8 cellular contexts compared by ENCODE assay signal in the genomic region with DNA sequence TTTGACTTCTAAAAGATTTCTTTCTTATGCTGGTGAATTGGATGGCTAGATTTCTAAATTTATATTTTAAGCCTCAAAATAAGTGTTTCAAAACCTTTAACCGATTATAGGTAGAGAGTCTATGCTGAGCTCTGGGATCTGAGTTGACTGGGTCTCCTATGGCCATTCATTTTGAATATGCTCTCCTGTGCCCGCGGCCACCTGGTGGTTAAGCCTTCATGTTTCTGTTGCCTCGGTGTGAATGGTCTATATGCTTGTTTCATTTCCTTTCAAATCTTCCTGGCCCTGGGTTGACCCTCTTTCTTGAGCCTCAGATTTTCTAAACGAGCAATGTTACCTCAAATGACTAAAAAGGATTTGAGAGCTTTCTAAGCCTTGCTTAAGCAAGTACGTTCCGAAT.
DNase-seq lines count a peak whose midpoint lies in the region; ATAC-seq and TF ChIP-seq lines count a peak whose summit lies in the region.

No MANE protein-coding gene starts in this region.

- ATAC-seq in HG02763 (IDR thresholded peaks at IDR 0.05; ENCODE audit: unreplicated experiment) (no peak), HG03196 (IDR thresholded peaks at IDR 0.05; ENCODE audit: unreplicated experiment) (no peak)

- DNase-seq in A172 (ENCODE audit: low spot score) (peak; percentile 0), NCI-H146 treated with DMSO at 0.1 percent for 48 hours (lab: John Stamatoyannopoulos, UW; ENCODE audit: unreplicated experiment) (peak; percentile 20), dermis blood vessel endothelial cell (peak; percentile 1), putamen (ENCODE audit: low spot score) (no peak), GM13976 (ENCODE audit: low spot score) (no peak)

- no peak overlapping the region for H3K4me3 ChIP-seq in GM12875 (ENCODE audit: low read depth, low read length)

- peak; percentile 19; the same call in 1 of the 2 replicates for TF ChIP-seq CTCF in GM12875 (IDR thresholded peaks at IDR 0.05; ENCODE audit: borderline replicate concordance, insufficient read depth, low read depth, low read length)
- TF ChIP-seq CTCF in GM13976 (IDR thresholded peaks at IDR 0.05; ENCODE audit: borderline replicate concordance, control extremely low read depth, extremely low read depth, insufficient read depth, missing control alignments): no peak

- in situ Hi-C loops in GM13976 (cut with MboI; ENCODE audit: low sequenced_read_pairs, unreplicated experiment): no loop called here

Comparison
In these comparisons a context has a peak if more than half of its experiments do, and no peak if none do; other contexts are left out.
1. DNase-seq: peak in A172 (single experiment), NCI-H146 treated with DMSO at 0.1 percent for 48 hours (single experiment) and dermis blood vessel endothelial cell (single experiment); none in putamen (single experiment) and GM13976 (single experiment).